Comparison of ENCODE assay signal across 17 cellular contexts in the genomic region with DNA sequence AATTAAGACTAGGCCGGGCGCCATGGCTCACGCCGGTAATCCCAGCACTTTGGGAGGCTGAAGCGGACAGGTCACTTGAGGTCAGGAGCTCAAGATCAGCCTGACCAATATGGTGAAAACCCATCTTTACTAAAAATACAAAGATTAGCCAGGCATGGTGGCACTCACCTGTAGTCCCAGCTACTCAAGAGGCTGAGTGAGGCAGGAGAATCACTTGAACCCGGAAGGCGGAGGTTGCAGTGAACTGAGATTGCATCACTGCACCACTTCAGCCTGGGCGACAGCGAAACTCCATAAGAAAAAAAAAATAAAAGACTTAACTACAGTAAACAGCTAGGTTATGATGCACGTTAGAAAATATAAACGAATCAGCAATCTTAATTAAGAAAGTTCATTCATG.
DNase-seq lines count a peak whose midpoint lies in the region; ATAC-seq, FAIRE-seq and TF ChIP-seq lines count a peak whose summit lies in the region.
"Had no signal": no experiment of that assay in that cellular context is flagged by ENCODE, and none has a peak within 500 bp of the region (broad histone marks: within the 10 kb centered on the region; RNA-seq: fewer than 3 reads in every experiment).

No MANE protein-coding gene starts in this region.

- H3K27ac ChIP-seq in left lung (no peak overlapping the region), lung (ENCODE audit: low read depth in 1 of 2, low read length in 1 of 2) (no peak overlapping the region), upper lobe of right lung (no peak overlapping the region), ovary (no peak overlapping the region)
- H3K27ac ChIP-seq: GM23248 had no signal

- peaks cover 0 to 2% (median 0%) of the 10 kb centered on the region in 9 donors for H3K9me3 Mint-ChIP-seq in naive thymus-derived CD8-positive, alpha-beta T cell

- DNase-seq in left lung (peak in 1 of 2 donors; percentile 34), lung (ENCODE audit: low spot score) (peak; percentile 31), upper lobe of right lung (peak; percentile 54), ovary (no peak), GM19239 (ENCODE audit: insufficient read length, low spot score) (no peak)
- DNase-seq in naive thymus-derived CD8-positive, alpha-beta T cell: no peak
- DNase-seq: C1 segment of cervical spinal cord; Calu3; CD4-positive, alpha-beta memory T cell; COR-L47; DMS53; DMS79 treated with DMSO at 0.1 percent for 48 hours; GF-D8; GM23248; H9 had no signal

- ATAC-seq in left lung: peak; percentile 54
- no peak for ATAC-seq in lung (ENCODE audit: insufficient read depth, low FRiP score)
- no peak for ATAC-seq in upper lobe of right lung
- ATAC-seq in naive thymus-derived CD8-positive, alpha-beta T cell: no peak
- ATAC-seq: HCT116 had no signal

- H3K9me3 ChIP-seq in left lung: no peaks in the 10 kb centered on the region
- H3K9me3 ChIP-seq in lung (ENCODE audit: control insufficient read depth in 2 of 2, insufficient read depth in 1 of 2, low read length in 1 of 2): no peaks in the 10 kb centered on the region
- no peaks in the 10 kb centered on the region for H3K9me3 ChIP-seq in upper lobe of right lung
- H3K9me3 ChIP-seq in ovary: no peaks in the 10 kb centered on the region

- H3K4me3 Mint-ChIP-seq in naive thymus-derived CD8-positive, alpha-beta T cell: no peak overlapping the region
- H3K4me3 Mint-ChIP-seq: CD4-positive, alpha-beta memory T cell; H9 had no signal

- intact Hi-C loops in left lung (cut with DNase I) (no loop called here), upper lobe of right lung (cut with DNase I) (no loop called here), ovary (cut with DNase I) (no loop called here)

- H3K27me3 ChIP-seq in left lung (no peaks in the 10 kb centered on the region), lung (ENCODE audit: control insufficient read depth, insufficient read depth) (peaks cover 5% of the 10 kb centered on the region), upper lobe of right lung (no peaks in the 10 kb centered on the region), ovary (no peaks in the 10 kb centered on the region)

- TF ChIP-seq CTCF in left lung (IDR thresholded peaks at IDR 0.05) (no peak), lung (IDR thresholded peaks at IDR 0.05; ENCODE audit: control extremely low read depth, extremely low read depth) (no peak), upper lobe of right lung (IDR thresholded peaks at IDR 0.05) (no peak), ovary (IDR thresholded peaks at IDR 0.05) (no peak)

- FAIRE-seq in GM19239 (lab: Jason Lieb, UNC): no peak
- FAIRE-seq: GM12891 had no signal

- no peak overlapping the region for H3K4me3 ChIP-seq in left lung
- H3K4me3 ChIP-seq in lung: no peak overlapping the region
- no peak overlapping the region for H3K4me3 ChIP-seq in upper lobe of right lung
- no peak overlapping the region for H3K4me3 ChIP-seq in ovary
- H3K4me3 ChIP-seq: GM23248 had no signal

- H3K36me3 ChIP-seq in left lung: no peaks in the 10 kb centered on the region
- H3K36me3 ChIP-seq in lung (ENCODE audit: control insufficient read depth in 2 of 2, insufficient read depth in 2 of 2, low read length in 2 of 2): no peaks in the 10 kb centered on the region
- H3K36me3 ChIP-seq in upper lobe of right lung: no peaks in the 10 kb centered on the region
- no peaks in the 10 kb centered on the region for H3K36me3 ChIP-seq in ovary

- H3K27ac Mint-ChIP-seq in naive thymus-derived CD8-positive, alpha-beta T cell: peak overlapping the region in 1 of 10 donors; percentile 49
- H3K27ac Mint-ChIP-seq: CD4-positive, alpha-beta memory T cell; H9 had no signal

- POLR2A ChIA-PET in naive thymus-derived CD8-positive, alpha-beta T cell (lab: Charles Lee): no interaction called here

- peaks cover 0 to 4% (median 0%) of the 10 kb centered on the region in 5 donors for H3K27me3 Mint-ChIP-seq in naive thymus-derived CD8-positive, alpha-beta T cell

- 76 to 84% methylated on average over 11 of the region's 11 CpGs for WGBS in lung, 2 donors
- 83 to 85% (median 85%) methylated on average over 11 of the region's 11 CpGs for WGBS in ovary, 3 donors

- no peak for TF ChIP-seq POLR2A in ovary (IDR thresholded peaks at IDR 0.05)

- no peaks in the 10 kb centered on the region for H3K4me1 ChIP-seq in left lung
- no peaks in the 10 kb centered on the region for H3K4me1 ChIP-seq in lung (ENCODE audit: control insufficient read depth in 2 of 2, insufficient read depth in 2 of 2, low read length in 2 of 2)
- H3K4me1 ChIP-seq in upper lobe of right lung: no peaks in the 10 kb centered on the region
- no peaks in the 10 kb centered on the region for H3K4me1 ChIP-seq in ovary (ENCODE audit: insufficient read depth)

- H3K4me1 Mint-ChIP-seq in naive thymus-derived CD8-positive, alpha-beta T cell: no peaks in the 10 kb centered on the region
- H3K4me1 Mint-ChIP-seq: CD4-positive, alpha-beta memory T cell; H9 had no signal

- TF ChIP-seq EP300 in ovary (IDR thresholded peaks at IDR 0.05): no peak

- H3K36me3 Mint-ChIP-seq in naive thymus-derived CD8-positive, alpha-beta T cell: no peaks in the 10 kb centered on the region
- H3K36me3 Mint-ChIP-seq: CD4-positive, alpha-beta memory T cell had no signal

Comparison
In these comparisons a context has a peak if more than half of its experiments do, and no peak if none do; other contexts are left out.
1. DNase-seq: peak in lung (single experiment) and upper lobe of right lung (single experiment); none in ovary (0 of 5), GM19239 (single experiment) and naive thymus-derived CD8-positive, alpha-beta T cell (0 of 10).